18 cellular contexts compared by ENCODE assay signal in the genomic region with DNA sequence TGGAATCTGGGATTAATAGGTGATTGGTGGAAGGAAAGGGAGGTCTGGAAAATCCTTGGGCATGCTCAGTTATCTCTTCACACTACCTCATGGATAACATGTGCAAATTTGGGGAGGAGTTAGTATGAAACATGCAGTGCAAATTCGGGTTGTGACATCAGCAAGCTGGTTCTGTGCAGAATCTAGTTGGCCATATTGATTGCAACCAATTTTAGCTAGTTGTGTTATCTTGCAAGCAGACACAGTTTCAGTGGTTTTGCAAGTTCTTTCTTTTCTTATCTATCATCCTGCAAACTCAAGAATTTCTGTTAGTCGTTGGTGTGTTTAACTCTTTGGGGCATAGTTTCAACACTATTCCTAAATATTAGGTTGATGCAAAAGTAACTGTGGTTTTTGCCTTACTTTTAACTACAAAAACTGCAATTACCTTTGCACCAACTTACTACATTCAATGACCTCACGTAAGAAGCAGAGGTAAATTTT.
"Had no signal": no experiment of that assay in that cellular context is flagged by ENCODE, and none has a peak within 500 bp of the region (broad histone marks: within the 10 kb centered on the region; RNA-seq: fewer than 3 reads in every experiment).

No MANE protein-coding gene starts in this region.

- FAIRE-seq: endometrium had no signal

- H3K9me3 ChIP-seq: adrenal gland, tibial artery, vagina had no signal

- H3K27me3 ChIP-seq: adrenal gland, cardiac muscle cell, tibial artery, vagina had no signal

- DNase-seq: activated CD4-positive, alpha-beta memory T cell treated with anti-CD3 and anti-CD28 coated beads for 36 hours; activated CD4-positive, alpha-beta T cell treated with anti-CD3 and anti-CD28 coated beads for 1 hour; activated effector memory CD4-positive, alpha-beta T cell treated with Interleukin-2 at 50 U/mL for 16 hours; activated naive CD4-positive, alpha-beta T cell treated with anti-CD3 and anti-CD28 coated beads, Interleukin-2, amount 50 U/mL, for 16 hours; activated T-cell treated with anti-CD3 and anti-CD28 coated beads, Interleukin-2, amount 50 U/mL, for 4 hours; adrenal gland; hippocampal formation; nucleus accumbens; posterior cingulate gyrus; stimulated activated CD4-positive, alpha-beta T cell treated with anti-CD3 and anti-CD28 coated beads, Interleukin-2, amount 100 ng/mL, for 48 hours; tibial artery had no signal

- H3K4me3 ChIP-seq: adrenal gland, cardiac muscle cell, tibial artery, vagina had no signal

- H3K36me3 ChIP-seq: adrenal gland, cardiac muscle cell, tibial artery, vagina had no signal

- H3K4me1 ChIP-seq: adrenal gland, tibial artery, vagina had no signal

- ATAC-seq: activated T-cell treated with anti-CD3 and anti-CD28 coated beads, Interleukin-2, amount 50 U/mL, for 4 hours; esophagus mucosa; natural killer cell treated with Interleukin-12 subunit alpha and Interleukin-12 subunit beta and Interleukin-15 and Interleukin-18, amount 100 ng/mL, for 72 hours; stimulated activated memory B cell treated with anti-CD40 and anti-IgM and Interleukin-4, amounts not matched to agents 10 μg/mL and 1 μg/mL and 100 μg/mL, for 72 hours had no signal

- H3K27ac ChIP-seq: adrenal gland, cardiac muscle cell, tibial artery, vagina, VCaP had no signal
